ENCODE assay signal across 1 cellular context in genomic region chr14:57847096-57847495, GRCh38.
TF ChIP-seq lines count a peak whose summit lies in the region.

No MANE protein-coding gene starts in this region.

TF ChIP-seq in HepG2, 621 proteins besides CTCF, POLR2A, EP300 and RAD21:
- TF ChIP-seq THAP8 (CRISPR knock-in tag; IDR thresholded peaks at IDR 0.05; ENCODE audit: borderline replicate concordance) (no peak), NR2F1 (CRISPR knock-in tag; IDR thresholded peaks at IDR 0.05) (no peak), RFX3 (CRISPR knock-in tag; IDR thresholded peaks at IDR 0.05) (no peak), ZNF329 (CRISPR knock-in tag; IDR thresholded peaks at IDR 0.05; ENCODE audit: low read depth) (no peak), ZNF263 (CRISPR knock-in tag; IDR thresholded peaks at IDR 0.05) (no peak), ARID5B (CRISPR knock-in tag; IDR thresholded peaks at IDR 0.05) (no peak), KAT2B (IDR thresholded peaks at IDR 0.05; ENCODE audit: borderline replicate concordance, low read depth, low read length) (no peak)
- TF ChIP-seq, protein P1, sequence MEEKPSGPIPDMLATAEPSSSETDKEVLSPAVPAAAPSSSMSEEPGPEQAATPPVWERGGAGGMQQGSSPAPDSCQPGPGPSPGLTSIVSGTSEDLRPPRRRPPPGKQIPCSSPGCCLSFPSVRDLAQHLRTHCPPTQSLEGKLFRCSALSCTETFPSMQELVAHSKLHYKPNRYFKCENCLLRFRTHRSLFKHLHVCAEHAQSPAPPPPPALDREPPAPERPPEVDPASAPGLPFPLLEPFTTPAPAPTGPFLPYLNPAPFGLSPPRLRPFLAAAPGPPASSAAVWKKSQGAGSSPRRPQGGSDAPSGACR (CRISPR knock-in tag; IDR thresholded peaks at IDR 0.05): no peak
